In the genomic region with DNA sequence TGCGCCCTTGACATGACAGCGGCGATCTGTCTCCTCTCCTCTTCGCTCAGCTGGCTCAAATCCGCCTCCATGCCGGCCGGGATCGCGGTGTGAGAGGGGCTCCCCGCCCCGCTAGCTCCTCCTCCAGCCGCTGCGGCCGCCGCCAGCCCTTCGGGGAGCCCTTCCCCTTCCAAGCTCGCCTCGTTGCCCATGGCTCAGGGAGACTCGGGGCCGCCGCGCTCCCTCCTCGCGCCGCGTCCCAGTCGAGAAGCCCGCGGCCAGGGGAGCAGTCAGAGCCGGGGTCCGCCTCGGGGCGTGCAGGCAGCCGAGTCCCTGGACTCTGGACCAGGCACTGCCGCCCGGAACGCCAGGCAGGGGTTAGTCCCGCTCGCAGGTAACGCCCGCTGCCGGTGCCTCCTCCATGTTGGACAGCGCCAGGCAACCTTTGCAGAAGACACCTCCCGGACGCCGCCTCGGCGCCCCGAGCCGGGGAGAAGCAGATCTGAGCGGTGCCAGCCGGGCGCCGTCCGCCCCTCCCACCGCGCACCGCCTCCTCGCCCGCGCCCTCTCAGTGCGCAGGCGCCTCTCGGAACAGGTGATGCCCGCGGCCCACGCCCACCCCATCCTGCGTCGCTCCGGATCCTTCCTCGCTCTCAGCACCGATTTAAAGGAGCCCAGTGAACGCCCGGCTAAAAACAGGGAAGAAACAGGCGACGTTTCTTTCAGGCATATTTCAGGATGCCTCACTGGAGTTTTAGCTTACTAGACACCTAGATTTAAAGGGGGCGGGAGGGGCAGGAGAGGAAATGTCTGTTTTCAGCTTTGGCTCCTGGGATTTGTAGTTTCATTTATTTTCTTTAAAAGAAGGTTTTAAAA, we compare ENCODE assay signal across 8 cellular contexts. TPM values are rescaled to one million over a fixed set of nuclear protein-coding genes. Genes with fewer than 3 reads are reported as not detected.
A peak's percentile ranks its signal among the peaks of the same experiment; 100 is the strongest.
DNase-seq lines count a peak whose midpoint lies in the region; ATAC-seq and TF ChIP-seq lines count a peak whose summit lies in the region.

A gene with protein sequence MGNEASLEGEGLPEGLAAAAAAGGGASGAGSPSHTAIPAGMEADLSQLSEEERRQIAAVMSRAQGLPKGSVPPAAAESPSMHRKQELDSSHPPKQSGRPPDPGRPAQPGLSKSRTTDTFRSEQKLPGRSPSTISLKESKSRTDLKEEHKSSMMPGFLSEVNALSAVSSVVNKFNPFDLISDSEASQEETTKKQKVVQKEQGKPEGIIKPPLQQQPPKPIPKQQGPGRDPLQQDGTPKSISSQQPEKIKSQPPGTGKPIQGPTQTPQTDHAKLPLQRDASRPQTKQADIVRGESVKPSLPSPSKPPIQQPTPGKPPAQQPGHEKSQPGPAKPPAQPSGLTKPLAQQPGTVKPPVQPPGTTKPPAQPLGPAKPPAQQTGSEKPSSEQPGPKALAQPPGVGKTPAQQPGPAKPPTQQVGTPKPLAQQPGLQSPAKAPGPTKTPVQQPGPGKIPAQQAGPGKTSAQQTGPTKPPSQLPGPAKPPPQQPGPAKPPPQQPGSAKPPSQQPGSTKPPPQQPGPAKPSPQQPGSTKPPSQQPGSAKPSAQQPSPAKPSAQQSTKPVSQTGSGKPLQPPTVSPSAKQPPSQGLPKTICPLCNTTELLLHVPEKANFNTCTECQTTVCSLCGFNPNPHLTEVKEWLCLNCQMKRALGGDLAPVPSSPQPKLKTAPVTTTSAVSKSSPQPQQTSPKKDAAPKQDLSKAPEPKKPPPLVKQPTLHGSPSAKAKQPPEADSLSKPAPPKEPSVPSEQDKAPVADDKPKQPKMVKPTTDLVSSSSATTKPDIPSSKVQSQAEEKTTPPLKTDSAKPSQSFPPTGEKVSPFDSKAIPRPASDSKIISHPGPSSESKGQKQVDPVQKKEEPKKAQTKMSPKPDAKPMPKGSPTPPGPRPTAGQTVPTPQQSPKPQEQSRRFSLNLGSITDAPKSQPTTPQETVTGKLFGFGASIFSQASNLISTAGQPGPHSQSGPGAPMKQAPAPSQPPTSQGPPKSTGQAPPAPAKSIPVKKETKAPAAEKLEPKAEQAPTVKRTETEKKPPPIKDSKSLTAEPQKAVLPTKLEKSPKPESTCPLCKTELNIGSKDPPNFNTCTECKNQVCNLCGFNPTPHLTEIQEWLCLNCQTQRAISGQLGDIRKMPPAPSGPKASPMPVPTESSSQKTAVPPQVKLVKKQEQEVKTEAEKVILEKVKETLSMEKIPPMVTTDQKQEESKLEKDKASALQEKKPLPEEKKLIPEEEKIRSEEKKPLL (N-terminal part only) (minus strand): TSS at position 483 of the 855 bp plus-strand sequence. CDS start 292 bp downstream, at position 191.

- H3K27me3 ChIP-seq in BLaER1 (peaks cover 5% of the 10 kb centered on the region), esophagus squamous epithelium (peaks cover 0 to 7% (median 0%) of the 10 kb centered on the region in 4 donors), muscle layer of duodenum (ENCODE audit: low read depth, low read length) (no peaks in the 10 kb centered on the region)

- DNase-seq in NCI-H748 treated with DMSO at 0.1 percent for 48 hours (lab: John Stamatoyannopoulos, UW) (peak; percentile 96), esophagus squamous epithelium (lab: John Stamatoyannopoulos, UW) (no peak)
- DNase-seq in activated CD8-positive, alpha-beta memory T cell treated with anti-CD3 and anti-CD28 coated beads, Interleukin-2, amount 50 U/mL, for 48 hours = peak; percentile 73

- intact Hi-C loops in esophagus squamous epithelium (cut with DNase I) = no loop called here

- H3K4me3 ChIP-seq in BLaER1 (peak within 1 kb of the TSS; percentile 64), esophagus squamous epithelium (peak within 1 kb of the TSS; percentile 63 to 85 (median 68)), muscle layer of duodenum (ENCODE audit: low read depth in 1 of 2, low read length in 2 of 2) (peak within 1 kb of the TSS; percentile 73 to 82)

- peak within 1 kb of the TSS; percentile 52 for H3K4me3 Mint-ChIP-seq in stimulated activated naive CD8-positive, alpha-beta T cell treated with anti-CD3 and anti-CD28 coated beads, Interleukin-15, Interleukin-2, amounts not matched to agents 100 ng/mL and 50 ng/mL, for 24 hours

- no peaks in the 10 kb centered on the region for H4K20me1 ChIP-seq in BLaER1

- no peaks in the 10 kb centered on the region for H3K36me3 Mint-ChIP-seq in stimulated activated naive CD8-positive, alpha-beta T cell treated with anti-CD3 and anti-CD28 coated beads, Interleukin-15, Interleukin-2, amounts not matched to agents 100 ng/mL and 50 ng/mL, for 24 hours (ENCODE audit: low read depth)

- peak; percentile 90 for ATAC-seq in GM19452 (IDR thresholded peaks at IDR 0.05; ENCODE audit: unreplicated experiment)
- ATAC-seq in HG03558 (IDR thresholded peaks at IDR 0.05; ENCODE audit: extremely low read depth, unreplicated experiment) = peak; percentile 74

- H3K27ac Mint-ChIP-seq in stimulated activated naive CD8-positive, alpha-beta T cell treated with anti-CD3 and anti-CD28 coated beads, Interleukin-15, Interleukin-2, amounts not matched to agents 100 ng/mL and 50 ng/mL, for 24 hours = no peak within 1 kb of the TSS

- no peak for TF ChIP-seq CTCF in esophagus squamous epithelium (IDR thresholded peaks at IDR 0.05)

- H3K27ac ChIP-seq in BLaER1 (no peak within 1 kb of the TSS), esophagus squamous epithelium (peak within 1 kb of the TSS; percentile 63 to 81 (median 78)), muscle layer of duodenum (ENCODE audit: low read length) (no peak within 1 kb of the TSS)

- H3K36me3 ChIP-seq in BLaER1 (no peaks in the 10 kb centered on the region), esophagus squamous epithelium (no peaks in the 10 kb centered on the region), muscle layer of duodenum (ENCODE audit: control insufficient read depth in 1 of 2, insufficient read depth in 2 of 2, low read length in 2 of 2) (no peaks in the 10 kb centered on the region)

- H3K27me3 Mint-ChIP-seq in stimulated activated naive CD8-positive, alpha-beta T cell treated with anti-CD3 and anti-CD28 coated beads, Interleukin-15, Interleukin-2, amounts not matched to agents 100 ng/mL and 50 ng/mL, for 24 hours = peaks cover 25% of the 10 kb centered on the region

- H3K9me3 Mint-ChIP-seq in stimulated activated naive CD8-positive, alpha-beta T cell treated with anti-CD3 and anti-CD28 coated beads, Interleukin-15, Interleukin-2, amounts not matched to agents 100 ng/mL and 50 ng/mL, for 24 hours = no peaks in the 10 kb centered on the region

- TF ChIP-seq POLR2A in esophagus squamous epithelium (IDR thresholded peaks at IDR 0.05) = peak in 2 of 4 donors; percentile 41 to 43

- WGBS in esophagus squamous epithelium, 2 donors = 1 to 10% methylated on average over 12 to 14 of the region's 77 CpGs

- H3K4me1 ChIP-seq in BLaER1 (no peaks in the 10 kb centered on the region), esophagus squamous epithelium (peaks cover 0 to 21% (median 0%) of the 10 kb centered on the region in 3 donors), muscle layer of duodenum (ENCODE audit: control insufficient read depth in 1 of 2, insufficient read depth in 2 of 2, low read length in 2 of 2) (peaks cover 6 to 10% of the 10 kb centered on the region in 2 donors)

- H3K4me1 Mint-ChIP-seq in stimulated activated naive CD8-positive, alpha-beta T cell treated with anti-CD3 and anti-CD28 coated beads, Interleukin-15, Interleukin-2, amounts not matched to agents 100 ng/mL and 50 ng/mL, for 24 hours (ENCODE audit: low read depth) = no peaks in the 10 kb centered on the region

- peak within 1 kb of the TSS; percentile 56 for H3K4me2 ChIP-seq in BLaER1

- 0 out of 2 replicates have a peak, but pooled peaks cover 6% of the 10 kb centered on the region for H3K9me3 ChIP-seq in BLaER1
- no peaks in the 10 kb centered on the region for H3K9me3 ChIP-seq in esophagus squamous epithelium
- H3K9me3 ChIP-seq in muscle layer of duodenum (ENCODE audit: control insufficient read depth in 1 of 2, low read length in 2 of 2) = no peaks in the 10 kb centered on the region

- H3K9ac ChIP-seq in BLaER1 = no peak within 1 kb of the TSS

RNA-seq across cellular contexts. Expression of the gene that starts here (rescaled TPM):
- 10 to 100 TPM in 1 of 4 donors, 1 to 10 TPM in 3; 3.3 to 17.8 (median 5.3) TPM for total RNA-seq in esophagus squamous epithelium

Comparison
In these comparisons a context has a peak if more than half of its experiments do, and no peak if none do; other contexts are left out.
1. H3K27ac ChIP-seq: peak in esophagus squamous epithelium (4 of 4); none in BLaER1 (single experiment) and muscle layer of duodenum (single experiment).
2. Peak in every context shown above with its lines, with median percentiles within 50 percentile points of each other: H3K4me3 ChIP-seq.